8 cellular contexts compared by ENCODE assay signal in genomic region chr7:152761116-152761748, GRCh38. TPM values are rescaled to one million over a fixed set of nuclear protein-coding genes. Genes with fewer than 3 reads are reported as not detected.
DNase-seq lines count a peak whose midpoint lies in the region; ATAC-seq and TF ChIP-seq lines count a peak whose summit lies in the region.

No MANE protein-coding gene starts in this region.

- TF ChIP-seq CTCF in brain (conservative IDR thresholded peaks at IDR 0.05), result no peak
- no peak for TF ChIP-seq CTCF in osteocyte (IDR thresholded peaks at IDR 0.05)

- peaks cover 2% of the 10 kb centered on the region for H3K27me3 Mint-ChIP-seq in activated CD4-positive, alpha-beta T cell treated with anti-CD3 and anti-CD28 coated beads, Interleukin-2, amount 10 ng/mL, durations not matched to agents 24 days and 14 days
- H3K27me3 Mint-ChIP-seq in brain (peaks cover 3% of the 10 kb centered on the region), osteocyte (ENCODE audit: unreplicated experiment) (no peaks in the 10 kb centered on the region)

- peaks cover 13% of the 10 kb centered on the region for H3K4me1 Mint-ChIP-seq in activated CD4-positive, alpha-beta T cell treated with anti-CD3 and anti-CD28 coated beads, Interleukin-2, amount 10 ng/mL, durations not matched to agents 24 days and 14 days
- H3K4me1 Mint-ChIP-seq in brain, result peaks cover 31% of the 10 kb centered on the region
- peaks cover 17% of the 10 kb centered on the region for H3K4me1 Mint-ChIP-seq in osteocyte (ENCODE audit: unreplicated experiment)

- no peaks in the 10 kb centered on the region for H3K36me3 Mint-ChIP-seq in activated CD4-positive, alpha-beta T cell treated with anti-CD3 and anti-CD28 coated beads, Interleukin-2, amount 10 ng/mL, durations not matched to agents 24 days and 14 days (ENCODE audit: low read depth)
- H3K36me3 Mint-ChIP-seq in brain (no peaks in the 10 kb centered on the region), osteocyte (ENCODE audit: unreplicated experiment) (no peaks in the 10 kb centered on the region)

- H3K4me3 Mint-ChIP-seq in activated CD4-positive, alpha-beta T cell treated with anti-CD3 and anti-CD28 coated beads, Interleukin-2, amount 10 ng/mL, durations not matched to agents 24 days and 14 days, result peak overlapping the region; percentile 81
- H3K4me3 Mint-ChIP-seq in brain, result peak overlapping the region; percentile 88 to 95 (median 91)
- H3K4me3 Mint-ChIP-seq in osteocyte (ENCODE audit: unreplicated experiment), result peak overlapping the region; percentile 90

- DNase-seq in activated CD4-positive, alpha-beta T cell treated with anti-CD3 and anti-CD28 coated beads, Interleukin-2, amount 10 ng/mL, durations not matched to agents 24 days and 14 days, result no peak
- no peak for DNase-seq in activated CD4-positive, alpha-beta T cell treated with anti-CD3 and anti-CD28 coated beads, Interleukin-2, amount 50 U/mL, for 1 hour
- no peak for DNase-seq in osteocyte (ENCODE audit: extremely low spot score, unreplicated experiment)
- DNase-seq in AG08395 (ENCODE audit: low spot score), result no peak
- DNase-seq in NCI-H526 treated with DMSO at 0.1 percent for 48 hours (lab: John Stamatoyannopoulos, UW), result no peak

- ATAC-seq in HG03432 (IDR thresholded peaks at IDR 0.05; ENCODE audit: unreplicated experiment), result peak; percentile 23
- ATAC-seq in HG02571 (IDR thresholded peaks at IDR 0.05; ENCODE audit: unreplicated experiment), result no peak

- intact Hi-C loops in activated CD4-positive, alpha-beta T cell treated with anti-CD3 and anti-CD28 coated beads, Interleukin-2, amount 10 ng/mL, durations not matched to agents 24 days and 14 days (cut with micrococcal nuclease), result no loop called here

- H3K27ac Mint-ChIP-seq in activated CD4-positive, alpha-beta T cell treated with anti-CD3 and anti-CD28 coated beads, Interleukin-2, amount 10 ng/mL, durations not matched to agents 24 days and 14 days, result peak overlapping the region; percentile 71
- peak overlapping the region in 4 of 5 experiments; percentile 92 to 95 (median 94) for H3K27ac Mint-ChIP-seq in brain
- H3K27ac Mint-ChIP-seq in osteocyte (ENCODE audit: unreplicated experiment), result no peak overlapping the region

- no peaks in the 10 kb centered on the region for H3K9me3 Mint-ChIP-seq in activated CD4-positive, alpha-beta T cell treated with anti-CD3 and anti-CD28 coated beads, Interleukin-2, amount 10 ng/mL, durations not matched to agents 24 days and 14 days
- peaks cover 0 to 8% (median 2%) of the 10 kb centered on the region in 5 experiments for H3K9me3 Mint-ChIP-seq in brain
- H3K9me3 Mint-ChIP-seq in osteocyte (ENCODE audit: unreplicated experiment), result no peaks in the 10 kb centered on the region

RNA-seq across cellular contexts. Expression of gene ACTR3B, which starts 1.7 kb away (rescaled TPM):
- total RNA-seq in activated CD4-positive, alpha-beta T cell treated with anti-CD3 and anti-CD28 coated beads, Interleukin-2, amount 10 ng/mL, durations not matched to agents 24 days and 14 days, result 9.8 TPM in 2 replicates
- polyA plus RNA-seq in brain (ENCODE audit: insufficient read depth, low read depth, low replicate concordance), result 22.4 TPM
- 10.4 and 12.8 TPM in 2 replicates for total RNA-seq in osteocyte
